8 cellular contexts compared by ENCODE assay signal in genomic region chr1:29708818-29709710, GRCh38.
DNase-seq lines count a peak whose midpoint lies in the region; ATAC-seq and TF ChIP-seq lines count a peak whose summit lies in the region.

No MANE protein-coding gene starts in this region.

- ATAC-seq in SK-N-SH treated with all-trans-retinoic acid at 6 μM for 48 hours (peak; percentile 84), left cardiac atrium (no peak), GM21723 (IDR thresholded peaks at IDR 0.05; ENCODE audit: unreplicated experiment) (no peak)

- H3K4me3 ChIP-seq in AG10803 (ENCODE audit: low read length) (no peak overlapping the region), HFF-Myc (replicated peaks; ENCODE audit: low read depth, low read length) (no peak overlapping the region), lower leg skin (ENCODE audit: low read depth, poor library complexity, severe bottlenecking) (no peak overlapping the region)

- TF ChIP-seq CTCF in AG10803 (conservative IDR thresholded peaks at IDR 0.05; ENCODE audit: low read length) = no peak
- no peak for TF ChIP-seq CTCF in HFF-Myc (IDR thresholded peaks at IDR 0.05; ENCODE audit: low read depth, low read length, missing control alignments)
- no peak for TF ChIP-seq CTCF in lower leg skin (IDR thresholded peaks at IDR 0.05)

- DNase-seq in AG10803 (ENCODE audit: low read depth) = peak; percentile 76
- DNase-seq in HFF-Myc (ENCODE audit: extremely low read depth, low read depth) = peak; percentile 95
- DNase-seq in hepatic stellate cell (ENCODE audit: low spot score) = peak; percentile 68
- DNase-seq in left cardiac atrium = no peak
- DNase-seq in lower leg skin (ENCODE audit: low spot score in 2 of 2) = no peak
- DNase-seq in NCI-H446 (lab: John Stamatoyannopoulos, UW) = no peak

- 33% methylated on average over 12 of the region's 12 CpGs for WGBS in lower leg skin, 2 donors

- TF ChIP-seq POLR2A in lower leg skin (IDR thresholded peaks at IDR 0.05) = no peak

- intact Hi-C loops in left cardiac atrium (cut with DNase I) (no loop called here), lower leg skin (cut with DNase I; ENCODE audit: low total_unique reads) (loop anchor here (10.0 kb wide), 2 partner anchors 464 to 1216 kb away; no protein-coding TSS in a partner anchor)

TF ChIP-seq in SK-N-SH treated with all-trans-retinoic acid at 6 μM for 48 hours, 23 proteins besides CTCF, POLR2A, EP300 and RAD21:
- TF ChIP-seq POU6F1 (CRISPR knock-in tag; IDR thresholded peaks at IDR 0.05; ENCODE audit: borderline replicate concordance, low read depth) = no peak
- TF ChIP-seq ZC3H10 (CRISPR knock-in tag; IDR thresholded peaks at IDR 0.05) = no peak
- peak; percentile 76; the same call in 1 of the 2 replicates for TF ChIP-seq TCF4 (CRISPR knock-in tag; IDR thresholded peaks at IDR 0.05; ENCODE audit: borderline replicate concordance)
- TF ChIP-seq CSDC2 (CRISPR knock-in tag; IDR thresholded peaks at IDR 0.05) = no peak
- no peak for TF ChIP-seq GLIS3 (CRISPR knock-in tag; IDR thresholded peaks at IDR 0.05)
- TF ChIP-seq ZFP3 (CRISPR knock-in tag; IDR thresholded peaks at IDR 0.05) = peak; percentile 25; the same call in 1 of the 2 replicates
- no peak for TF ChIP-seq PPARA (CRISPR knock-in tag; IDR thresholded peaks at IDR 0.05; ENCODE audit: borderline replicate concordance)
- no peak for TF ChIP-seq CREB5 (CRISPR knock-in tag; IDR thresholded peaks at IDR 0.05; ENCODE audit: low read depth)
- no peak for TF ChIP-seq CSRNP3 (CRISPR knock-in tag; IDR thresholded peaks at IDR 0.05)
- no peak for TF ChIP-seq ESRRG (CRISPR knock-in tag; IDR thresholded peaks at IDR 0.05)
- no peak for TF ChIP-seq ARNTL (CRISPR knock-in tag; IDR thresholded peaks at IDR 0.05; ENCODE audit: borderline replicate concordance, low read depth)
- TF ChIP-seq ISL1 (CRISPR knock-in tag; IDR thresholded peaks at IDR 0.05) = no peak
- TF ChIP-seq TSHZ2 (CRISPR knock-in tag; IDR thresholded peaks at IDR 0.05) = 0 out of 2 replicates have a peak, but pooled peaks have one; percentile 49
- TF ChIP-seq ZNF8 (CRISPR knock-in tag; IDR thresholded peaks at IDR 0.05) = no peak
- no peak for TF ChIP-seq TOX (CRISPR knock-in tag; IDR thresholded peaks at IDR 0.05; ENCODE audit: borderline replicate concordance)

Comparison
In these comparisons a context has a peak if more than half of its experiments do, and no peak if none do; other contexts are left out.
1. DNase-seq: peak in AG10803 (single experiment), HFF-Myc (single experiment) and hepatic stellate cell (single experiment); none in left cardiac atrium (single experiment), lower leg skin (0 of 2) and NCI-H446 (0 of 2).